ENCODE assay signal across 12 cellular contexts in genomic region chr4:40626183-40626990, GRCh38. TPM values are rescaled to one million over a fixed set of nuclear protein-coding genes. Genes with fewer than 3 reads are reported as not detected.
DNase-seq lines count a peak whose midpoint lies in the region; TF ChIP-seq lines count a peak whose summit lies in the region.
"Had no signal": no experiment of that assay in that cellular context is flagged by ENCODE, and none has a peak within 500 bp of the region (broad histone marks: within the 10 kb centered on the region; RNA-seq: fewer than 3 reads in every experiment).

No MANE protein-coding gene starts in this region.

- H3K4me3 Mint-ChIP-seq in activated naive CD4-positive, alpha-beta T cell treated with anti-CD3 and anti-CD28 coated beads for 36 hours, result no peak overlapping the region
- H3K4me3 Mint-ChIP-seq: stimulated activated naive CD8-positive, alpha-beta T cell treated with anti-CD3 and anti-CD28 coated beads, Interleukin-15, Interleukin-2, amounts not matched to agents 100 ng/mL and 50 ng/mL, for 24 hours had no signal

- H3K27me3 Mint-ChIP-seq in activated naive CD4-positive, alpha-beta T cell treated with anti-CD3 and anti-CD28 coated beads for 36 hours (ENCODE audit: low read depth), result peaks cover 16% of the 10 kb centered on the region

- no peaks in the 10 kb centered on the region for H3K9me3 ChIP-seq in esophagus (ENCODE audit: control insufficient read depth in 2 of 2, insufficient read depth in 1 of 2, low read depth in 1 of 2, low read length in 1 of 2)
- H3K9me3 ChIP-seq: ascending aorta had no signal

- intact Hi-C loops in activated naive CD4-positive, alpha-beta T cell treated with anti-CD3 and anti-CD28 coated beads for 36 hours (cut with micrococcal nuclease), result no loop called here

- peaks cover 0 to 13% of the 10 kb centered on the region in 2 donors for H3K4me1 ChIP-seq in esophagus (ENCODE audit: control insufficient read depth in 2 of 2, insufficient read depth in 2 of 2, low read length in 1 of 2)
- H3K4me1 ChIP-seq: ascending aorta had no signal

- peaks cover 0 to 2% of the 10 kb centered on the region in 2 donors for H3K36me3 ChIP-seq in esophagus (ENCODE audit: control insufficient read depth in 2 of 2, insufficient read depth in 2 of 2, low read length in 1 of 2)
- H3K36me3 ChIP-seq: ascending aorta, WERI-Rb-1 had no signal

- H3K9me3 Mint-ChIP-seq in activated naive CD4-positive, alpha-beta T cell treated with anti-CD3 and anti-CD28 coated beads for 36 hours, result no peaks in the 10 kb centered on the region
- H3K9me3 Mint-ChIP-seq: stimulated activated naive CD8-positive, alpha-beta T cell treated with anti-CD3 and anti-CD28 coated beads, Interleukin-15, Interleukin-2, amounts not matched to agents 100 ng/mL and 50 ng/mL, for 24 hours had no signal

- WGBS in esophagus, 2 donors, result 30 to 34% methylated on average over 10 of the region's 10 CpGs

- H3K27me3 ChIP-seq in esophagus (ENCODE audit: control insufficient read depth in 1 of 2, insufficient read depth in 2 of 2, low read length in 2 of 2), result no peaks in the 10 kb centered on the region
- H3K27me3 ChIP-seq: ascending aorta had no signal

- DNase-seq in NOMO-1 treated with DMSO at 0.1 percent for 48 hours (lab: John Stamatoyannopoulos, UW; ENCODE audit: unreplicated experiment) (peak; percentile 14), NOMO-1 treated with dmso at 0.1 percent for 144 hours (lab: John Stamatoyannopoulos, UW; ENCODE audit: unreplicated experiment) (no peak), amniotic stem cell (lab: John Stamatoyannopoulos, UW) (no peak), NCI-H226 (no peak)
- DNase-seq in activated naive CD4-positive, alpha-beta T cell treated with anti-CD3 and anti-CD28 coated beads for 36 hours, result no peak
- DNase-seq: hypothalamus, WERI-Rb-1 had no signal

- no peak overlapping the region for H3K27ac Mint-ChIP-seq in activated naive CD4-positive, alpha-beta T cell treated with anti-CD3 and anti-CD28 coated beads for 36 hours
- H3K27ac Mint-ChIP-seq: stimulated activated naive CD8-positive, alpha-beta T cell treated with anti-CD3 and anti-CD28 coated beads, Interleukin-15, Interleukin-2, amounts not matched to agents 100 ng/mL and 50 ng/mL, for 24 hours had no signal

- CTCF ChIA-PET in activated naive CD4-positive, alpha-beta T cell treated with anti-CD3 and anti-CD28 coated beads for 36 hours (lab: Charles Lee), result interaction anchor here (0.6 to 0.7 kb wide), 2 partner anchors 15 to 94 kb away, joined by 3 to 5 read pairs; no protein-coding TSS in a partner anchor

- no peaks in the 10 kb centered on the region for H3K36me3 Mint-ChIP-seq in activated naive CD4-positive, alpha-beta T cell treated with anti-CD3 and anti-CD28 coated beads for 36 hours (ENCODE audit: low read depth)

- H3K4me3 ChIP-seq in esophagus (ENCODE audit: low read depth in 1 of 2, low read length in 2 of 2) (peak overlapping the region; percentile 16 to 67), skin epidermis (peak overlapping the region in 6 of 7 experiments; percentile 2 to 55 (median 6))

- H3K27ac ChIP-seq in esophagus (ENCODE audit: low read depth in 2 of 2, low read length in 1 of 2), result peak overlapping the region; percentile 68 to 84
- peak overlapping the region in 10 of 21 experiments; percentile 12 to 97 (median 52) for H3K27ac ChIP-seq in skin epidermis
- H3K27ac ChIP-seq: ascending aorta, WERI-Rb-1 had no signal

- peaks cover 30% of the 10 kb centered on the region for H3K4me1 Mint-ChIP-seq in activated naive CD4-positive, alpha-beta T cell treated with anti-CD3 and anti-CD28 coated beads for 36 hours (ENCODE audit: low read depth)

TF ChIP-seq in PFSK-1, 5 proteins besides CTCF, POLR2A, EP300 and RAD21:
- no peak for TF ChIP-seq POLR2AphosphoS5 (IDR thresholded peaks at IDR 0.05; ENCODE audit: low read depth, low read length)
- no peak for TF ChIP-seq SIN3A (IDR thresholded peaks at IDR 0.05; ENCODE audit: borderline replicate concordance, insufficient read depth, low read length)
- TF ChIP-seq TAF1 (IDR thresholded peaks at IDR 0.05; ENCODE audit: borderline replicate concordance, insufficient read depth, low read length), result 0 out of 2 replicates have a peak, but pooled peaks have one; percentile 25
- TF ChIP-seq REST (IDR thresholded peaks at IDR 0.05; ENCODE audit: insufficient read depth in 1 of 2, low read depth in 2 of 2, low read length in 2 of 2), result no peak
- TF ChIP-seq FOXP2 (optimal IDR thresholded peaks at IDR 0.05; ENCODE audit: borderline replicate concordance, extremely low read depth, extremely low read length, insufficient read depth), result no peak

RNA-seq across cellular contexts. Expression of gene RBM47, which starts 3.3 kb away (rescaled TPM):
- 29.2 TPM for polyA plus RNA-seq in PFSK-1 (2012; ENCODE audit: insufficient read length, low read depth)
- polyA plus RNA-seq in esophagus, result 10 to 100 TPM; 31.3 to 39.4 TPM
- 1 to 10 TPM; 1.1 to 1.7 TPM for total RNA-seq in activated naive CD4-positive, alpha-beta T cell treated with anti-CD3 and anti-CD28 coated beads for 36 hours
